ENCODE assay signal across 8 cellular contexts in genomic region chrX:65871671-65872311, GRCh38.
DNase-seq lines count a peak whose midpoint lies in the region; TF ChIP-seq lines count a peak whose summit lies in the region.

No MANE protein-coding gene starts in this region.

- H3K4me1 ChIP-seq in HAP-1 = no peaks in the 10 kb centered on the region

- no peak for TF ChIP-seq CTCF in GM13976 (IDR thresholded peaks at IDR 0.05; ENCODE audit: borderline replicate concordance, control extremely low read depth, extremely low read depth, insufficient read depth, missing control alignments)
- TF ChIP-seq CTCF in dorsolateral prefrontal cortex (IDR thresholded peaks at IDR 0.05 in 54 of 56, conservative IDR thresholded peaks at IDR 0.05 in 2 of 56; ENCODE audit: low read depth in 1 of 56, partially characterized antibody in 56 of 56) = no peak

- H3K9me3 ChIP-seq in HAP-1 = no peaks in the 10 kb centered on the region

- intact Hi-C loops in dorsolateral prefrontal cortex (cut with DNase I) (no loop called here), posterior vena cava (cut with DNase I) (no loop called here)

- in situ Hi-C loops in GM13976 (cut with MboI; ENCODE audit: low sequenced_read_pairs, unreplicated experiment) (loop anchor here (25.0 kb wide), 1 partner anchor 284 kb away; no protein-coding TSS in a partner anchor), HAP-1 (cut with MboI; ENCODE audit: low sequenced_read_pairs) (no loop called here)

- DNase-seq in GM13976 (ENCODE audit: low spot score) (peak; percentile 16), HAP-1 (ENCODE audit: low spot score in 2 of 2) (peak; percentile 10 to 38), NCI-H2107 (lab: John Stamatoyannopoulos, UW) (peak; percentile 17), iPS DF 4.7 (ENCODE audit: extremely low read depth, low spot score) (peak; percentile 14), T-helper 1 cell (no peak), dorsolateral prefrontal cortex (no peak), NCI-H146 (lab: John Stamatoyannopoulos, UW) (no peak), posterior vena cava (ENCODE audit: low spot score) (no peak)

- H3K36me3 ChIP-seq in HAP-1 (replicated peaks) = no peaks in the 10 kb centered on the region

- H3K4me3 ChIP-seq in HAP-1 = no peak overlapping the region
- no peak overlapping the region for H3K4me3 ChIP-seq in dorsolateral prefrontal cortex

- H3K27ac ChIP-seq in dorsolateral prefrontal cortex = no peak overlapping the region

- H3K27me3 ChIP-seq in HAP-1 (ENCODE audit: low read depth) (no peaks in the 10 kb centered on the region), dorsolateral prefrontal cortex (peaks cover 0 to 37% (median 9%) of the 10 kb centered on the region in 45 donors)

Comparison
In these comparisons a context has a peak if more than half of its experiments do, and no peak if none do; other contexts are left out.
1. DNase-seq: peak in GM13976 (single experiment), HAP-1 (2 of 2), NCI-H2107 (single experiment) and iPS DF 4.7 (single experiment); none in T-helper 1 cell (0 of 5), dorsolateral prefrontal cortex (0 of 10), NCI-H146 (single experiment) and posterior vena cava (single experiment).